Comparison of ENCODE assay signal across 8 cellular contexts in the genomic region with DNA sequence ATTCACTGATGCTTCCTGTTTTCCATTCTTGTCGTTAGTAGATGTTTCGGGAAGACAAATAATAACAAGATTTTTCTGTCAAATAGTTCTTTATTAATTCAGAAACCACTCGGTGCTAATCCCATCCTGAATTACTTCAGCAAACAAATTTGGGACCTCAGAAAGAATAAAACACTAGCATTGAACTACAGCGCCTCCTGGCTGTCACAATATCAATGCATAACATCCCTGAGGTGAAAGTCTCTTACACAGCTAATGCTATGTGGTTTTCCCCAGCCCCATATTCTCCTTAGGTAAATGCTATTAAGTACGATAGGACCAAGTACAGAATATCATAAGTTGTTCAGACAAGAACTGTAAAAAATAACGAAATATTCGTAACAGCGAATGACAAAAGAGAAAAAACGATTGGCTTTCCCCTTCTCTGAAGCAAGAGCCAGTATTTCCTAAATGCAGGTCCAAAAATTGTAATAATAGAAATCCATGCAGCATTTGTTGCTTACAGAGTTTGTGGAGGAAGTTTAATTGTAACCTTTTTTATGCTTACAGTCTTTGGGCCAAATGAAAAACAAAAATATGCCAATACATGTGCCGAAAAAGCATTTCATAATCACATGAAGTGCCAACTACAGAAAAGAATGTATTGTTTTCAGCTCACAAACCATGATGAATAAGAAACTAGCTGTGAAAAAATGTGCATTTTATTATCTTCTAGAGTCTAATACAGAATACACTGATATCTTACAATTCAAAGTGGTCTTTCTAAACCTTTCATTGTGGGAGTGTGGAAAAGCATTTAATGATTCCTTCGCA. TPM values are rescaled to one million over a fixed set of nuclear protein-coding genes. Genes with fewer than 3 reads are reported as not detected.
DNase-seq lines count a peak whose midpoint lies in the region; ATAC-seq, FAIRE-seq and TF ChIP-seq lines count a peak whose summit lies in the region.

No MANE protein-coding gene starts in this region.

- peak; percentile 62 for FAIRE-seq in GM12892 (lab: Jason Lieb, UNC)

- H3K9me3 Mint-ChIP-seq in activated CD4-positive, alpha-beta T cell treated with anti-CD3 and anti-CD28 coated beads for 36 hours (ENCODE audit: low read depth): no peaks in the 10 kb centered on the region

- CTCF ChIA-PET in A673 (lab: Charles Lee): interaction anchor here (2.0 kb wide), 1 partner anchor 74 kb away, joined by 7 read pairs; no protein-coding TSS in a partner anchor
- CTCF ChIA-PET in activated CD4-positive, alpha-beta T cell treated with anti-CD3 and anti-CD28 coated beads for 36 hours (lab: Charles Lee): interaction anchor here (0.6 to 6.2 kb wide), 34 partner anchors 10 to 368 kb away, joined by 3 to 94 read pairs (median 4); a partner anchor contains a TSS

- H3K9me3 ChIP-seq in A673 (ENCODE audit: low read depth, low read length, poor library complexity, severe bottlenecking): no peaks in the 10 kb centered on the region

- no peaks in the 10 kb centered on the region for H3K36me3 ChIP-seq in A673 (ENCODE audit: insufficient read depth, low read length, poor library complexity, severe bottlenecking)

- ATAC-seq in activated CD4-positive, alpha-beta T cell treated with anti-CD3 and anti-CD28 coated beads for 36 hours: peak; percentile 67
- ATAC-seq in HG03457 (IDR thresholded peaks at IDR 0.05; ENCODE audit: unreplicated experiment): no peak

- peak; percentile 79 for DNase-seq in A673 (ENCODE audit: low spot score)
- DNase-seq in GM12892 (ENCODE audit: insufficient read length): no peak
- peak; percentile 56 for DNase-seq in NCI-H146 (lab: John Stamatoyannopoulos, UW)
- DNase-seq in activated CD4-positive, alpha-beta T cell treated with anti-CD3 and anti-CD28 coated beads for 36 hours: peak; percentile 76
- DNase-seq in effector CD4-positive, alpha-beta T cell: peak; percentile 50
- peak; percentile 74 for DNase-seq in midbrain (lab: John Stamatoyannopoulos, UW)
- DNase-seq in stimulated activated CD8-positive, alpha-beta memory T cell treated with anti-CD3 and anti-CD28 coated beads, Interleukin-7, amount 100 ng/mL, for 4 hours (ENCODE audit: low read depth in 2 of 2): peak; percentile 8 to 34

- TF ChIP-seq POLR2A in GM12892 (IDR thresholded peaks at IDR 0.05; ENCODE audit: low read depth, low read length): no peak

- BruUV-seq in A673 (replicated peaks; lab: Mats Ljungman, UMichigan): no TSS peak

- H3K27me3 Mint-ChIP-seq in activated CD4-positive, alpha-beta T cell treated with anti-CD3 and anti-CD28 coated beads for 36 hours: peaks cover 1% of the 10 kb centered on the region

- no peak overlapping the region for H3K4me3 Mint-ChIP-seq in activated CD4-positive, alpha-beta T cell treated with anti-CD3 and anti-CD28 coated beads for 36 hours

- H3K27me3 ChIP-seq in A673 (replicated peaks; ENCODE audit: insufficient read depth, low read depth, low read length, poor library complexity): no peaks in the 10 kb centered on the region

- H3K4me1 ChIP-seq in A673 (ENCODE audit: insufficient read depth, low read length, poor library complexity, severe bottlenecking): peaks cover 33% of the 10 kb centered on the region

- peak; percentile 91 for TF ChIP-seq CTCF in A673 (conservative IDR thresholded peaks at IDR 0.05; ENCODE audit: low read depth, low read length)

- no peak overlapping the region for H3K4me3 ChIP-seq in A673 (ENCODE audit: low read depth, low read length, poor library complexity, severe bottlenecking)

- H3K4me1 Mint-ChIP-seq in activated CD4-positive, alpha-beta T cell treated with anti-CD3 and anti-CD28 coated beads for 36 hours: peaks cover 2% of the 10 kb centered on the region

- H3K36me3 Mint-ChIP-seq in activated CD4-positive, alpha-beta T cell treated with anti-CD3 and anti-CD28 coated beads for 36 hours (ENCODE audit: low read depth): no peaks in the 10 kb centered on the region

- H3K27ac ChIP-seq in A673 (ENCODE audit: low read depth, low read length, poor library complexity, severe bottlenecking): no peak overlapping the region

- POLR2A ChIA-PET in A673 (lab: Charles Lee; ENCODE audit: low non-redundant PET): interaction anchor here (0.6 kb wide), 1 partner anchor 367 kb away, joined by 3 read pairs; no protein-coding TSS in a partner anchor
- POLR2A ChIA-PET in activated CD4-positive, alpha-beta T cell treated with anti-CD3 and anti-CD28 coated beads for 36 hours (lab: Charles Lee): no interaction called here

- intact Hi-C loops in A673 (cut with micrococcal nuclease; ENCODE audit: unreplicated experiment): loop anchor here (1.0 kb wide), 4 partner anchors 73 to 301 kb away; a partner anchor contains a TSS
- intact Hi-C loops in activated CD4-positive, alpha-beta T cell treated with anti-CD3 and anti-CD28 coated beads for 36 hours (cut with DNase I, micrococcal nuclease): loop anchor here (1.0 to 5.0 kb wide), 6 partner anchors 69 to 459 kb away; a partner anchor contains a TSS

- H3K27ac Mint-ChIP-seq in activated CD4-positive, alpha-beta T cell treated with anti-CD3 and anti-CD28 coated beads for 36 hours: no peak overlapping the region

RNA-seq across cellular contexts. Expression of a gene that starts 47.3 kb away (rescaled TPM):
- total RNA-seq in A673 (2021): 0.87 and 1.7 TPM in 2 replicates
- polyA plus RNA-seq in GM12892 (2012; ENCODE audit: missing spikeins): 0.08 TPM
- total RNA-seq in activated CD4-positive, alpha-beta T cell treated with anti-CD3 and anti-CD28 coated beads for 36 hours: not detected
